ENCODE assay signal across 1 cellular context in the genomic region with DNA sequence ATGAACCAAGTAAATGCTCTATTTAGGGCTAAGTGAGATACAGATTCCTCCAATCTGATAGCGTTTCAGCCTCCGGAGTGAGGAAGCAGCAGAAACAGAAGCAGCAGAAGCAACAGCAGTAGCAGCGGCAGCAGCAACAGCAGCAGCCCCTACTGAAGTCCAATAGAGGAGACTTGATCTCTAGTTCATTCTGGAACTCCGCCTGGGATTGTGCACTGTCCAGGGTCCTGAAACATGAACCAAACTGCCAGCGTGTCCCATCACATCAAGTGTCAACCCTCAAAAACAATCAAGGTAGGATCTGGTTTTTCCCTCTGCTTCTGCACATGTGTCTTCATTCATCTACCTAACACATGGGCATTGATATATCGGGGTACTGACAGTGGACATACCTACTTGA.
TF ChIP-seq lines count a peak whose summit lies in the region.

Gene DPP10, plus strand, starts transcription at position 97 of the 400 bp plus-strand sequence.

TF ChIP-seq in K562, 482 proteins besides CTCF, POLR2A, EP300 and RAD21:
- TF ChIP-seq ZEB2 (IDR thresholded peaks at IDR 0.05) (no peak), RBM14 (IDR thresholded peaks at IDR 0.05; ENCODE audit: borderline replicate concordance, insufficient read depth, low read depth, low read length) (no peak), NFATC3 (IDR thresholded peaks at IDR 0.05) (no peak), NKRF (IDR thresholded peaks at IDR 0.05; ENCODE audit: borderline replicate concordance) (no peak), HNRNPUL1 (IDR thresholded peaks at IDR 0.05; ENCODE audit: low read length) (no peak), E2F3 (CRISPR knock-in tag; IDR thresholded peaks at IDR 0.05) (no peak), MIER1 (IDR thresholded peaks at IDR 0.05; ENCODE audit: low read depth) (0 out of 2 replicates have a peak, but pooled peaks have one; percentile 34), CCAR2 (IDR thresholded peaks at IDR 0.05; ENCODE audit: low read depth, low read length) (no peak), CHCHD3 (CRISPR knock-in tag; IDR thresholded peaks at IDR 0.05) (no peak), EHMT2 (IDR thresholded peaks at IDR 0.05) (peak; percentile 79), NFE2L1 (tag; IDR thresholded peaks at IDR 0.05; ENCODE audit: borderline replicate concordance, low read depth) (no peak), ELF1 (tag; IDR thresholded peaks at IDR 0.05) (no peak), REST (CRISPR knock-in tag; IDR thresholded peaks at IDR 0.05; ENCODE audit: low read depth) (peak; percentile 85), MBD1 (CRISPR knock-in tag; IDR thresholded peaks at IDR 0.05) (no peak), GTF2F1 (IDR thresholded peaks at IDR 0.05; ENCODE audit: low read depth, low read length) (no peak), SMAD3 (CRISPR knock-in tag; conservative IDR thresholded peaks at IDR 0.05) (no peak), SMARCE1 (IDR thresholded peaks at IDR 0.05) (no peak), CREB1 (IDR thresholded peaks at IDR 0.05) (no peak), CREB1 (CRISPR knock-in tag; IDR thresholded peaks at IDR 0.05) (no peak), ZNF644 (tag; IDR thresholded peaks at IDR 0.05; ENCODE audit: low read depth) (no peak), SREBF2 (CRISPR knock-in tag; IDR thresholded peaks at IDR 0.05) (no peak), CHAMP1 (IDR thresholded peaks at IDR 0.05) (no peak), FOS (IDR thresholded peaks at IDR 0.05; ENCODE audit: extremely low read depth, insufficient read length) (no peak)
- TF ChIP-seq, protein P1, sequence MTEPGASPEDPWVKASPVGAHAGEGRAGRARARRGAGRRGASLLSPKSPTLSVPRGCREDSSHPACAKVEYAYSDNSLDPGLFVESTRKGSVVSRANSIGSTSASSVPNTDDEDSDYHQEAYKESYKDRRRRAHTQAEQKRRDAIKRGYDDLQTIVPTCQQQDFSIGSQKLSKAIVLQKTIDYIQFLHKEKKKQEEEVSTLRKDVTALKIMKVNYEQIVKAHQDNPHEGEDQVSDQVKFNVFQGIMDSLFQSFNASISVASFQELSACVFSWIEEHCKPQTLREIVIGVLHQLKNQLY (CRISPR knock-in tag; conservative IDR thresholded peaks at IDR 0.05), result no peak
- TF ChIP-seq, protein P2, sequence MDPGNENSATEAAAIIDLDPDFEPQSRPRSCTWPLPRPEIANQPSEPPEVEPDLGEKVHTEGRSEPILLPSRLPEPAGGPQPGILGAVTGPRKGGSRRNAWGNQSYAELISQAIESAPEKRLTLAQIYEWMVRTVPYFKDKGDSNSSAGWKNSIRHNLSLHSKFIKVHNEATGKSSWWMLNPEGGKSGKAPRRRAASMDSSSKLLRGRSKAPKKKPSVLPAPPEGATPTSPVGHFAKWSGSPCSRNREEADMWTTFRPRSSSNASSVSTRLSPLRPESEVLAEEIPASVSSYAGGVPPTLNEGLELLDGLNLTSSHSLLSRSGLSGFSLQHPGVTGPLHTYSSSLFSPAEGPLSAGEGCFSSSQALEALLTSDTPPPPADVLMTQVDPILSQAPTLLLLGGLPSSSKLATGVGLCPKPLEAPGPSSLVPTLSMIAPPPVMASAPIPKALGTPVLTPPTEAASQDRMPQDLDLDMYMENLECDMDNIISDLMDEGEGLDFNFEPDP (CRISPR knock-in tag; IDR thresholded peaks at IDR 0.05), result no peak
- TF ChIP-seq, protein P3, sequence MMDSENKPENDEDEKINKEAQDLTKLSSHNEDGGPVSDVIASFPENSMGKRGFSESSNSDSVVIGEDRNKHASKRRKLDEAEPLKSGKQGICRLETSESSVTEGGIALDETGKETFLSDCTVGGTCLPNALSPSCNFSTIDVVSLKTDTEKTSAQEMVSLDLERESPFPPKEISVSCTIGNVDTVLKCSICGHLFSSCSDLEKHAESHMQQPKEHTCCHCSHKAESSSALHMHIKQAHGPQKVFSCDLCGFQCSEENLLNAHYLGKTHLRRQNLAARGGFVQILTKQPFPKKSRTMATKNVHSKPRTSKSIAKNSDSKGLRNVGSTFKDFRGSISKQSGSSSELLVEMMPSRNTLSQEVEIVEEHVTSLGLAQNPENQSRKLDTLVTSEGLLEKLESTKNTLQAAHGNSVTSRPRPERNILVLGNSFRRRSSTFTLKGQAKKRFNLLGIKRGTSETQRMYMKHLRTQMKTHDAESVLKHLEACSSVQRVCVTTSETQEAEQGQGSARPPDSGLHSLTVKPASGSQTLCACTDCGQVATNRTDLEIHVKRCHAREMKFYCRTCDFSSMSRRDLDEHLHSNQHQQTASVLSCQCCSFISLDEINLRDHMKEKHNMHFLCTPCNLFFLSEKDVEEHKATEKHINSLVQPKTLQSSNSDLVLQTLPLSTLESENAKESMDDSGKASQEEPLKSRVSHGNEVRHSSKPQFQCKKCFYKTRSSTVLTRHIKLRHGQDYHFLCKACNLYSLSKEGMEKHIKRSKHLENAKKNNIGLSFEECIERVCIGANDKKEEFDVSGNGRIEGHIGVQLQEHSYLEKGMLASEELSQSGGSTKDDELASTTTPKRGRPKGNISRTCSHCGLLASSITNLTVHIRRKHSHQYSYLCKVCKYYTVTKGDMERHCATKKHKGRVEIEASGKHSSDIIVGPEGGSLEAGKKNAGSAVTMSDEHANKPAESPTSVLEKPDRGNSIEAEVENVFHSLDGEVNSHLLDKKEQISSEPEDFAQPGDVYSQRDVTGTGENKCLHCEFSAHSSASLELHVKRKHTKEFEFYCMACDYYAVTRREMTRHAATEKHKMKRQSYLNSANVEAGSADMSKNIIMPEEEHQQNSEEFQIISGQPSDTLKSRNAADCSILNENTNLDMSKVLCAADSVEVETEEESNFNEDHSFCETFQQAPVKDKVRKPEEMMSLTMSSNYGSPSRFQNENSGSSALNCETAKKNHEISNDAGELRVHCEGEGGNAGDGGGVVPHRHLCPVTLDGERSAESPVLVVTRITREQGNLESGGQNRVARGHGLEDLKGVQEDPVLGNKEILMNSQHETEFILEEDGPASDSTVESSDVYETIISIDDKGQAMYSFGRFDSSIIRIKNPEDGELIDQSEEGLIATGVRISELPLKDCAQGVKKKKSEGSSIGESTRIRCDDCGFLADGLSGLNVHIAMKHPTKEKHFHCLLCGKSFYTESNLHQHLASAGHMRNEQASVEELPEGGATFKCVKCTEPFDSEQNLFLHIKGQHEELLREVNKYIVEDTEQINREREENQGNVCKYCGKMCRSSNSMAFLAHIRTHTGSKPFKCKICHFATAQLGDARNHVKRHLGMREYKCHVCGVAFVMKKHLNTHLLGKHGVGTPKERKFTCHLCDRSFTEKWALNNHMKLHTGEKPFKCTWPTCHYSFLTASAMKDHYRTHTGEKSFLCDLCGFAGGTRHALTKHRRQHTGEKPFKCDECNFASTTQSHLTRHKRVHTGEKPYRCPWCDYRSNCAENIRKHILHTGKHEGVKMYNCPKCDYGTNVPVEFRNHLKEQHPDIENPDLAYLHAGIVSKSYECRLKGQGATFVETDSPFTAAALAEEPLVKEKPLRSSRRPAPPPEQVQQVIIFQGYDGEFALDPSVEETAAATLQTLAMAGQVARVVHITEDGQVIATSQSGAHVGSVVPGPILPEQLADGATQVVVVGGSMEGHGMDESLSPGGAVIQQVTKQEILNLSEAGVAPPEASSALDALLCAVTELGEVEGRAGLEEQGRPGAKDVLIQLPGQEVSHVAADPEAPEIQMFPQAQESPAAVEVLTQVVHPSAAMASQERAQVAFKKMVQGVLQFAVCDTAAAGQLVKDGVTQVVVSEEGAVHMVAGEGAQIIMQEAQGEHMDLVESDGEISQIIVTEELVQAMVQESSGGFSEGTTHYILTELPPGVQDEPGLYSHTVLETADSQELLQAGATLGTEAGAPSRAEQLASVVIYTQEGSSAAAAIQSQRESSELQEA (IDR thresholded peaks at IDR 0.05; ENCODE audit: low read depth), result no peak
- TF ChIP-seq, protein P4, sequence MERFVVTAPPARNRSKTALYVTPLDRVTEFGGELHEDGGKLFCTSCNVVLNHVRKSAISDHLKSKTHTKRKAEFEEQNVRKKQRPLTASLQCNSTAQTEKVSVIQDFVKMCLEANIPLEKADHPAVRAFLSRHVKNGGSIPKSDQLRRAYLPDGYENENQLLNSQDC (CRISPR knock-in tag; IDR thresholded peaks at IDR 0.05), result no peak
